19 cellular contexts compared by ENCODE assay signal in genomic region chr12:114938487-114939210, GRCh38.
A peak's percentile ranks its signal among the peaks of the same experiment; 100 is the strongest.
DNase-seq lines count a peak whose midpoint lies in the region; ATAC-seq and TF ChIP-seq lines count a peak whose summit lies in the region.
"Had no signal": no experiment of that assay in that cellular context is flagged by ENCODE, and none has a peak within 500 bp of the region (broad histone marks: within the 10 kb centered on the region; RNA-seq: fewer than 3 reads in every experiment).

No MANE protein-coding gene starts in this region.

- ATAC-seq in HG02571 (IDR thresholded peaks at IDR 0.05; ENCODE audit: unreplicated experiment), result no peak
- ATAC-seq: GM12878, Right ventricle myocardium inferior had no signal

- no peak overlapping the region for H3K4me3 ChIP-seq in testis
- no peak overlapping the region for H3K4me3 ChIP-seq in CD4-positive, alpha-beta memory T cell (ENCODE audit: low read length in 2 of 2)
- H3K4me3 ChIP-seq: BLaER1, GM12878, HAP-1 had no signal

- H3K27me3 ChIP-seq in testis, result no peaks in the 10 kb centered on the region
- no peaks in the 10 kb centered on the region for H3K27me3 ChIP-seq in CD4-positive, alpha-beta memory T cell (ENCODE audit: insufficient read depth, low read length)
- H3K27me3 ChIP-seq: BLaER1 had no signal

- WGBS in testis, 2 donors, result 67 to 76% methylated on average over 18 of the region's 18 CpGs

- POLR2A ChIA-PET in CD4-positive, alpha-beta memory T cell (lab: Charles Lee; ENCODE audit: partially characterized antibody), result no interaction called here

- H3K9me3 ChIP-seq in testis, result no peaks in the 10 kb centered on the region
- H3K9me3 ChIP-seq in CD4-positive, alpha-beta memory T cell (ENCODE audit: control insufficient read depth in 1 of 2, low read length in 2 of 2), result no peaks in the 10 kb centered on the region
- H3K9me3 ChIP-seq: HAP-1 had no signal

- no peak for TF ChIP-seq POLR2A in testis (IDR thresholded peaks at IDR 0.05)

- no peaks in the 10 kb centered on the region for H3K36me3 ChIP-seq in testis (ENCODE audit: low read depth, missing control alignments)
- no peaks in the 10 kb centered on the region for H3K36me3 ChIP-seq in CD4-positive, alpha-beta memory T cell (ENCODE audit: insufficient read depth, low read length)
- H3K36me3 ChIP-seq: BLaER1, HAP-1 had no signal

- no peak overlapping the region for H3K27ac Mint-ChIP-seq in CD4-positive, alpha-beta memory T cell

- no peaks in the 10 kb centered on the region for H3K27me3 Mint-ChIP-seq in CD4-positive, alpha-beta memory T cell

- peak; percentile 27 to 41 for DNase-seq in NCI-H526 (lab: John Stamatoyannopoulos, UW)
- no peak for DNase-seq in NCI-H526 treated with DMSO at 0.1 percent for 48 hours (lab: John Stamatoyannopoulos, UW)
- DNase-seq in islet precursor cell, result peak; percentile 89
- peak in 53 of 56 donors; percentile 3 to 88 (median 55) for DNase-seq in nucleus accumbens (lab: John Stamatoyannopoulos, UW)
- DNase-seq in testis, result peak; percentile 74
- no peak for DNase-seq in CD4-positive, alpha-beta memory T cell
- DNase-seq in DMS 273 (lab: John Stamatoyannopoulos, UW; ENCODE audit: unreplicated experiment), result no peak
- DNase-seq: COR-L47, DMS53, NCI-H146, NCI-H2107, NCI-H446, NCI-H774 had no signal

- H3K4me1 Mint-ChIP-seq in CD4-positive, alpha-beta memory T cell, result no peaks in the 10 kb centered on the region

- intact Hi-C loops in testis (cut with DNase I; ENCODE audit: low total_unique reads), result no loop called here
- intact Hi-C loops in CD4-positive, alpha-beta memory T cell (cut with micrococcal nuclease), result no loop called here

- H3K4me3 Mint-ChIP-seq in CD4-positive, alpha-beta memory T cell, result no peak overlapping the region

- CTCF ChIA-PET in CD4-positive, alpha-beta memory T cell (lab: Charles Lee; ENCODE audit: partially characterized antibody), result no interaction called here

- peaks cover 0 to 20% (median 10%) of the 10 kb centered on the region in 8 donors for H3K9me3 Mint-ChIP-seq in CD4-positive, alpha-beta memory T cell

- H3K27ac ChIP-seq in testis, result no peak overlapping the region
- H3K27ac ChIP-seq in CD4-positive, alpha-beta memory T cell (ENCODE audit: low read depth, low read length), result no peak overlapping the region
- H3K27ac ChIP-seq: 22Rv1, BLaER1 had no signal

- peaks cover 3% of the 10 kb centered on the region for H3K4me1 ChIP-seq in testis
- H3K4me1 ChIP-seq in CD4-positive, alpha-beta memory T cell (ENCODE audit: insufficient read depth, low read length), result no peaks in the 10 kb centered on the region
- H3K4me1 ChIP-seq: BLaER1, HAP-1 had no signal

- no peaks in the 10 kb centered on the region for H3K36me3 Mint-ChIP-seq in CD4-positive, alpha-beta memory T cell

- TF ChIP-seq CTCF in testis (IDR thresholded peaks at IDR 0.05), result no peak

Comparison
In these comparisons a context has a peak if more than half of its experiments do, and no peak if none do; other contexts are left out.
1. DNase-seq: peak in NCI-H526 (2 of 2), islet precursor cell (single experiment), nucleus accumbens (53 of 56) and testis (single experiment); none in NCI-H526 treated with DMSO at 0.1 percent for 48 hours (single experiment), CD4-positive, alpha-beta memory T cell (0 of 5) and DMS 273 (single experiment).